1 cellular context compared by ENCODE assay signal in the genomic region with DNA sequence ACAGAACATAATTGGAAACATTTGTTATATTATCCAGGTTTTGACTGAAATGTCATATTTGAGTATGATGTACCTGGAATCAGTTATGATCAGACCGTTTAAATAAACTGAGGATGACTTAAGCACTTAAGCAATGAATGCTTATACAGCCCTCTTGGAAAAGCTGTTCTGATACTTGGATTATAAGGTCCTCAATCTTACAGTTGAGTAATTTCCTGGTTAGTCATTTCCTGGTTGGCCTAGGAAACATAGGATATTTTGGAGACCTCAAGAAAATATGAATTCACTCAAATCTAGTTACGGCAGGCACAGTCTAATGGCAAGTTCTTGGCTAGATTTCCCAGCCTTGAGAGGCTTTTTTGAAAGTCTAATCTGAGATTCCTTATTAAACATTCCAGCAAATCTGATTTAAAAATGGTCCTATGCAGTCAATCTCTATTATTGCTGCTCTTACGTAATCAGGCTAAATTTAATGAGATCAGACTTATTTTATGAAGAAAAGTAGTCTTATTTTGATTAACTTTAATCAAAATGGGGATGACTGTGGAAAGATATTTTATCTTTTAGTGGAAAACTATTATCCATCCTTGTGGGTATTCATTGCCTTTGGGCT.
TF ChIP-seq lines count a peak whose summit lies in the region.

No MANE protein-coding gene starts in this region.

TF ChIP-seq in HepG2, 621 proteins besides CTCF, POLR2A, EP300 and RAD21 (continued from another document):
- TF ChIP-seq, protein P1, sequence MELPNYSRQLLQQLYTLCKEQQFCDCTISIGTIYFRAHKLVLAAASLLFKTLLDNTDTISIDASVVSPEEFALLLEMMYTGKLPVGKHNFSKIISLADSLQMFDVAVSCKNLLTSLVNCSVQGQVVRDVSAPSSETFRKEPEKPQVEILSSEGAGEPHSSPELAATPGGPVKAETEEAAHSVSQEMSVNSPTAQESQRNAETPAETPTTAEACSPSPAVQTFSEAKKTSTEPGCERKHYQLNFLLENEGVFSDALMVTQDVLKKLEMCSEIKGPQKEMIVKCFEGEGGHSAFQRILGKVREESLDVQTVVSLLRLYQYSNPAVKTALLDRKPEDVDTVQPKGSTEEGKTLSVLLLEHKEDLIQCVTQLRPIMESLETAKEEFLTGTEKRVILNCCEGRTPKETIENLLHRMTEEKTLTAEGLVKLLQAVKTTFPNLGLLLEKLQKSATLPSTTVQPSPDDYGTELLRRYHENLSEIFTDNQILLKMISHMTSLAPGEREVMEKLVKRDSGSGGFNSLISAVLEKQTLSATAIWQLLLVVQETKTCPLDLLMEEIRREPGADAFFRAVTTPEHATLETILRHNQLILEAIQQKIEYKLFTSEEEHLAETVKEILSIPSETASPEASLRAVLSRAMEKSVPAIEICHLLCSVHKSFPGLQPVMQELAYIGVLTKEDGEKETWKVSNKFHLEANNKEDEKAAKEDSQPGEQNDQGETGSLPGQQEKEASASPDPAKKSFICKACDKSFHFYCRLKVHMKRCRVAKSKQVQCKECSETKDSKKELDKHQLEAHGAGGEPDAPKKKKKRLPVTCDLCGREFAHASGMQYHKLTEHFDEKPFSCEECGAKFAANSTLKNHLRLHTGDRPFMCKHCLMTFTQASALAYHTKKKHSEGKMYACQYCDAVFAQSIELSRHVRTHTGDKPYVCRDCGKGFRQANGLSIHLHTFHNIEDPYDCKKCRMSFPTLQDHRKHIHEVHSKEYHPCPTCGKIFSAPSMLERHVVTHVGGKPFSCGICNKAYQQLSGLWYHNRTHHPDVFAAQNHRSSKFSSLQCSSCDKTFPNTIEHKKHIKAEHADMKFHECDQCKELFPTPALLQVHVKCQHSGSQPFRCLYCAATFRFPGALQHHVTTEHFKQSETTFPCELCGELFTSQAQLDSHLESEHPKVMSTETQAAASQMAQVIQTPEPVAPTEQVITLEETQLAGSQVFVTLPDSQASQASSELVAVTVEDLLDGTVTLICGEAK (IDR thresholded peaks at IDR 0.05) = no peak
- TF ChIP-seq, protein P1 (CRISPR knock-in tag; IDR thresholded peaks at IDR 0.05) = no peak
